Comparison of ENCODE assay signal across 8 cellular contexts in genomic region chr9:105557804-105558610, GRCh38. TPM values are rescaled to one million over a fixed set of nuclear protein-coding genes. Genes with fewer than 3 reads are reported as not detected.
DNase-seq lines count a peak whose midpoint lies in the region; ATAC-seq, FAIRE-seq and TF ChIP-seq lines count a peak whose summit lies in the region.

Gene FKTN, plus strand, starts transcription at chr9:105558131. Its CDS starts 16,902 bp downstream, at chr9:105575033.

- WGBS in HepG2 (ENCODE audit: low lambda C conversion rate) = under 1% methylated on average over 19 of the region's 49 CpGs

- peak in 1 of 2 experiments; percentile 84; a peak in 2 of 4 replicates for TF ChIP-seq POLR2A in HepG2 (IDR thresholded peaks at IDR 0.05; ENCODE audit: insufficient read depth in 1 of 2, low read depth in 2 of 2, low read length in 2 of 2)

- H3K27me3 ChIP-seq in BLaER1 = no peaks in the 10 kb centered on the region
- no peaks in the 10 kb centered on the region; a peak in 1 of 5 replicates for H3K27me3 ChIP-seq in HepG2 (ENCODE audit: control insufficient read depth in 1 of 2, insufficient read depth in 2 of 2, low read length in 2 of 2)

- H3K4me1 ChIP-seq in BLaER1 (peaks cover 13% of the 10 kb centered on the region), HepG2 (ENCODE audit: insufficient read depth, low read length) (peaks cover 12% of the 10 kb centered on the region)

- H3K9me3 ChIP-seq in BLaER1 (peaks cover 24% of the 10 kb centered on the region), HepG2 (ENCODE audit: low read length) (peaks cover 16% of the 10 kb centered on the region)

- H3K9me3 Mint-ChIP-seq in activated CD4-positive, alpha-beta T cell treated with anti-CD3 and anti-CD28 coated beads, Interleukin-2, amount 10 ng/mL, durations not matched to agents 7 days and 5 days = peaks cover 15% of the 10 kb centered on the region
- H3K9me3 Mint-ChIP-seq in dendritic cell treated with granulocyte-macrophage colony-stimulating factor and Interleukin-4, amounts not matched to agents 40 ng/mL and 50 ng/mL, for 4 days = peaks cover 20% of the 10 kb centered on the region

- no peaks in the 10 kb centered on the region for H3K27me3 Mint-ChIP-seq in activated CD4-positive, alpha-beta T cell treated with anti-CD3 and anti-CD28 coated beads, Interleukin-2, amount 10 ng/mL, durations not matched to agents 7 days and 5 days
- H3K27me3 Mint-ChIP-seq in dendritic cell treated with granulocyte-macrophage colony-stimulating factor and Interleukin-4, amounts not matched to agents 40 ng/mL and 50 ng/mL, for 4 days = no peaks in the 10 kb centered on the region

- peaks cover 22% of the 10 kb centered on the region for H3K36me3 ChIP-seq in BLaER1
- no peaks in the 10 kb centered on the region for H3K36me3 ChIP-seq in HepG2 (replicated peaks in 1 of 2; ENCODE audit: control insufficient read depth in 1 of 2, insufficient read depth in 2 of 2, low read length in 2 of 2)

- peaks cover 8% of the 10 kb centered on the region for H3K79me2 ChIP-seq in HepG2 (ENCODE audit: insufficient read depth, low read length)

- intact Hi-C loops in dendritic cell treated with granulocyte-macrophage colony-stimulating factor and Interleukin-4, amounts not matched to agents 40 ng/mL and 50 ng/mL, for 4 days (cut with micrococcal nuclease) = loop anchor here (10.0 kb wide), 1 partner anchor 113 kb away; the partner anchor contains the start of gene FSD1L
- intact Hi-C loops in HepG2 (cut with micrococcal nuclease; ENCODE audit: unreplicated experiment) = loop anchor here (5.0 kb wide), 2 partner anchors 111 to 131 kb away; partner anchors contain the start of gene FSD1L

- H3K9ac ChIP-seq in BLaER1 (peak within 1 kb of the TSS; percentile 75), HepG2 (ENCODE audit: insufficient read depth, low read depth, low read length) (peak within 1 kb of the TSS; percentile 64)

- ATAC-seq in HG03439 (IDR thresholded peaks at IDR 0.05; ENCODE audit: unreplicated experiment) = peak; percentile 98
- peak; percentile 95 for ATAC-seq in HepG2

- TF ChIP-seq RAD21 in HepG2 (CRISPR knock-in tag; IDR thresholded peaks at IDR 0.05) = peak; percentile 9; the same call in 1 of the 2 replicates

- peak within 1 kb of the TSS; percentile 84 for H3K4me3 ChIP-seq in BLaER1
- peak within 1 kb of the TSS; percentile 76 to 93 (median 90) for H3K4me3 ChIP-seq in HepG2 (replicated peaks in 1 of 3; ENCODE audit: insufficient read depth in 1 of 3, low read depth in 2 of 3, low read length in 3 of 3)

- BruUV-seq in HepG2 (replicated peaks; lab: Mats Ljungman, UMichigan) = TSS peak; percentile 77

- peaks cover 15% of the 10 kb centered on the region for H3K36me3 Mint-ChIP-seq in activated CD4-positive, alpha-beta T cell treated with anti-CD3 and anti-CD28 coated beads, Interleukin-2, amount 10 ng/mL, durations not matched to agents 7 days and 5 days (ENCODE audit: low read depth)
- H3K36me3 Mint-ChIP-seq in dendritic cell treated with granulocyte-macrophage colony-stimulating factor and Interleukin-4, amounts not matched to agents 40 ng/mL and 50 ng/mL, for 4 days (ENCODE audit: low read depth) = peaks cover 13% of the 10 kb centered on the region

- POLR2A ChIA-PET in activated CD4-positive, alpha-beta T cell treated with anti-CD3 and anti-CD28 coated beads, Interleukin-2, amount 10 ng/mL, durations not matched to agents 7 days and 5 days (lab: Charles Lee) = no interaction called here
- POLR2A ChIA-PET in HepG2 (lab: Yijun Ruan, JAX) = interaction anchor here (0.6 kb wide), 1 partner anchor 1681 kb away, joined by 3 read pairs; no protein-coding TSS in a partner anchor

- peak within 1 kb of the TSS; percentile 87 for H2AFZ ChIP-seq in HepG2 (ENCODE audit: low read length)

- H3K4me3 Mint-ChIP-seq in activated CD4-positive, alpha-beta T cell treated with anti-CD3 and anti-CD28 coated beads, Interleukin-2, amount 10 ng/mL, durations not matched to agents 7 days and 5 days = peak within 1 kb of the TSS; percentile 95
- H3K4me3 Mint-ChIP-seq in dendritic cell treated with granulocyte-macrophage colony-stimulating factor and Interleukin-4, amounts not matched to agents 40 ng/mL and 50 ng/mL, for 4 days = peak within 1 kb of the TSS; percentile 92

- in situ Hi-C loops in HepG2 (cut with HindIII; ENCODE audit: extremely low pct_ligation_motif_present, low pct_unique_long_range_greater_than_20kb) = loop anchor here (10.0 kb wide), 1 partner anchor 57 kb away; no protein-coding TSS in a partner anchor

- DNase-seq in GM19238 (ENCODE audit: insufficient read length, low spot score) (peak; percentile 71), NCI-H526 (lab: John Stamatoyannopoulos, UW) (peak; percentile 65 to 83), HepG2 (ENCODE audit: low spot score) (peak; percentile 73)
- DNase-seq in activated CD4-positive, alpha-beta T cell treated with anti-CD3 and anti-CD28 coated beads, Interleukin-2, amount 10 ng/mL, durations not matched to agents 7 days and 5 days = peak; percentile 82
- peak; percentile 84 for DNase-seq in stimulated activated CD4-positive, alpha-beta T cell treated with anti-CD3 and anti-CD28 coated beads, Interleukin-4, amount 100 ng/mL, for 1 hour

- peak within 1 kb of the TSS; percentile 88 for H3K27ac Mint-ChIP-seq in activated CD4-positive, alpha-beta T cell treated with anti-CD3 and anti-CD28 coated beads, Interleukin-2, amount 10 ng/mL, durations not matched to agents 7 days and 5 days
- peak within 1 kb of the TSS; percentile 75 for H3K27ac Mint-ChIP-seq in dendritic cell treated with granulocyte-macrophage colony-stimulating factor and Interleukin-4, amounts not matched to agents 40 ng/mL and 50 ng/mL, for 4 days

- H3K4me1 Mint-ChIP-seq in activated CD4-positive, alpha-beta T cell treated with anti-CD3 and anti-CD28 coated beads, Interleukin-2, amount 10 ng/mL, durations not matched to agents 7 days and 5 days = peaks cover 21% of the 10 kb centered on the region
- peaks cover 15% of the 10 kb centered on the region for H3K4me1 Mint-ChIP-seq in dendritic cell treated with granulocyte-macrophage colony-stimulating factor and Interleukin-4, amounts not matched to agents 40 ng/mL and 50 ng/mL, for 4 days (ENCODE audit: low read depth)

- H3K4me2 ChIP-seq in BLaER1 (peak within 1 kb of the TSS; percentile 85), HepG2 (ENCODE audit: low read depth, low read length) (peak within 1 kb of the TSS; percentile 92)

- CTCF ChIA-PET in activated CD4-positive, alpha-beta T cell treated with anti-CD3 and anti-CD28 coated beads, Interleukin-2, amount 10 ng/mL, durations not matched to agents 7 days and 5 days (lab: Charles Lee) = interaction anchor here (0.6 kb wide), 1 partner anchor 488 kb away, joined by 4 read pairs; no protein-coding TSS in a partner anchor
- CTCF ChIA-PET in HepG2 (lab: Yijun Ruan, JAX; ENCODE audit: low intra/inter-chr PET ratio, low total read pairs) = no interaction called here

- H4K20me1 ChIP-seq in BLaER1 = no peaks in the 10 kb centered on the region
- no peaks in the 10 kb centered on the region for H4K20me1 ChIP-seq in HepG2 (ENCODE audit: insufficient read depth, low read length)

- H3K27ac ChIP-seq in BLaER1 (no peak within 1 kb of the TSS), HepG2 (ENCODE audit: extremely low read length, insufficient read depth, low read length) (peak within 1 kb of the TSS; percentile 35)

- no peak for TF ChIP-seq CTCF in HepG2 (CRISPR knock-in tag; IDR thresholded peaks at IDR 0.05)

- TF ChIP-seq EP300 in HepG2 (IDR thresholded peaks at IDR 0.05; ENCODE audit: low read depth in 2 of 2, low read length in 2 of 2) (no peak), HepG2 (CRISPR knock-in tag; IDR thresholded peaks at IDR 0.05; ENCODE audit: borderline replicate concordance) (no peak)

- peak; percentile 4 for FAIRE-seq in HepG2 (lab: Jason Lieb, UNC)

TF ChIP-seq in HepG2, 621 proteins besides CTCF, POLR2A, EP300 and RAD21 (continues in another document):
- no peak for TF ChIP-seq HOXA7 (CRISPR knock-in tag; IDR thresholded peaks at IDR 0.05)
- TF ChIP-seq BRCA1 (CRISPR knock-in tag; IDR thresholded peaks at IDR 0.05) = no peak
- TF ChIP-seq, protein P1, sequence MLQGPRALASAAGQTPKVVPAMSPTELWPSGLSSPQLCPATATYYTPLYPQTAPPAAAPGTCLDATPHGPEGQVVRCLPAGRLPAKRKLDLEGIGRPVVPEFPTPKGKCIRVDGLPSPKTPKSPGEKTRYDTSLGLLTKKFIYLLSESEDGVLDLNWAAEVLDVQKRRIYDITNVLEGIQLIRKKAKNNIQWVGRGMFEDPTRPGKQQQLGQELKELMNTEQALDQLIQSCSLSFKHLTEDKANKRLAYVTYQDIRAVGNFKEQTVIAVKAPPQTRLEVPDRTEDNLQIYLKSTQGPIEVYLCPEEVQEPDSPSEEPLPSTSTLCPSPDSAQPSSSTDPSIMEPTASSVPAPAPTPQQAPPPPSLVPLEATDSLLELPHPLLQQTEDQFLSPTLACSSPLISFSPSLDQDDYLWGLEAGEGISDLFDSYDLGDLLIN (CRISPR knock-in tag; IDR thresholded peaks at IDR 0.05; ENCODE audit: borderline replicate concordance) = no peak
- no peak; the same call in 1 of the 2 replicates for TF ChIP-seq ARHGAP35 (CRISPR knock-in tag; IDR thresholded peaks at IDR 0.05; ENCODE audit: borderline replicate concordance)

RNA-seq across cellular contexts. Expression of gene FKTN, which starts in this region (rescaled TPM):
- 10 to 100 TPM; 11.3 to 12.8 TPM for total RNA-seq in activated CD4-positive, alpha-beta T cell treated with anti-CD3 and anti-CD28 coated beads, Interleukin-2, amount 10 ng/mL, durations not matched to agents 7 days and 5 days
- 13.5 and 15.2 TPM in 2 replicates for total RNA-seq in HepG2 (2016; rRNA removed; fragmentation: Illumina TruSeq; extraction: Trizol)
- total RNA-seq in HepG2 (2016; cell fraction: cytosol; rRNA removed; fragmentation: Illumina TruSeq; extraction: Trizol; ENCODE audit: low read depth) = 2.3 and 2.4 TPM in 2 replicates
- 13.0 and 13.9 TPM in 2 replicates for total RNA-seq in HepG2 (2016; cell fraction: insoluble cytoplasmic fraction; rRNA removed; fragmentation: Illumina TruSeq; extraction: Trizol)
- 3.4 and 6.2 TPM in 2 replicates for total RNA-seq in HepG2 (2016; cell fraction: membrane; rRNA removed; fragmentation: Illumina TruSeq; extraction: Trizol)
- 29.5 and 32.0 TPM in 2 replicates for total RNA-seq in HepG2 (2016; cell fraction: nucleus; rRNA removed; fragmentation: Illumina TruSeq; extraction: Trizol)
- 6.0 and 7.9 TPM in 2 replicates for polyA plus RNA-seq in HepG2 (2011; rRNA removed)
- 2.5 and 4.1 TPM in 2 replicates for polyA plus RNA-seq in HepG2 (2011; cell fraction: cytosol; rRNA removed)
- 6.7 and 8.6 TPM in 2 replicates for polyA plus RNA-seq in HepG2 (2011; cell fraction: nucleus; rRNA removed)
- 7.5 and 8.4 TPM in 2 replicates for polyA plus RNA-seq in HepG2 (2012)
- polyA plus RNA-seq in HepG2 (2016; cell fraction: cytosol; fragmentation: Illumina TruSeq; extraction: Trizol; ENCODE audit: low read depth) = 0.49 and 0.57 TPM in 2 replicates
- 7.3 and 7.7 TPM in 2 replicates for polyA plus RNA-seq in HepG2 (2016; cell fraction: insoluble cytoplasmic fraction; fragmentation: Illumina TruSeq; extraction: Trizol; ENCODE audit: low read depth)
- 1.0 and 1.5 TPM in 2 replicates for polyA plus RNA-seq in HepG2 (2016; cell fraction: membrane; fragmentation: Illumina TruSeq; extraction: Trizol; ENCODE audit: low read depth)
- 16.1 and 16.6 TPM in 2 replicates for polyA plus RNA-seq in HepG2 (2016; cell fraction: nucleus; fragmentation: Illumina TruSeq; extraction: Trizol; ENCODE audit: insufficient read depth, low read depth)
- polyA minus RNA-seq in HepG2 (2011; rRNA and poly(A)+ RNA removed; ENCODE audit: low replicate concordance) = 10.7 and 19.3 TPM in 2 replicates
- polyA minus RNA-seq in HepG2 (2011; cell fraction: cytosol; rRNA and poly(A)+ RNA removed) = 5.7 and 5.8 TPM in 2 replicates
- polyA minus RNA-seq in HepG2 (2011; cell fraction: nucleus; rRNA and poly(A)+ RNA removed) = 24.7 and 35.3 TPM in 2 replicates
